ENCODE assay signal across 9 cellular contexts in genomic region chr19:44753619-44753931, GRCh38. TPM values are rescaled to one million over a fixed set of nuclear protein-coding genes. Genes with fewer than 3 reads are reported as not detected.
DNase-seq lines count a peak whose midpoint lies in the region; ATAC-seq and TF ChIP-seq lines count a peak whose summit lies in the region.
"Had no signal": no experiment of that assay in that cellular context is flagged by ENCODE, and none has a peak within 500 bp of the region (broad histone marks: within the 10 kb centered on the region; RNA-seq: fewer than 3 reads in every experiment).

No MANE protein-coding gene starts in this region.

- peaks cover 50% of the 10 kb centered on the region for H3K36me3 Mint-ChIP-seq in activated CD8-positive, alpha-beta T cell treated with anti-CD3 and anti-CD28 coated beads for 36 hours (ENCODE audit: low read depth)
- no peaks in the 10 kb centered on the region for H3K36me3 Mint-ChIP-seq in glutamatergic neuron (ENCODE audit: unreplicated experiment)

- POLR2A ChIA-PET in activated CD8-positive, alpha-beta T cell treated with anti-CD3 and anti-CD28 coated beads for 36 hours (lab: Charles Lee), result interaction anchor here (0.7 to 1.7 kb wide), 6 partner anchors 12 to 63 kb away, joined by 3 to 9 read pairs (median 4); no protein-coding TSS in a partner anchor

- H3K4me2 ChIP-seq in smooth muscle cell, result peak overlapping the region; percentile 98

- peaks cover 33% of the 10 kb centered on the region for H3K79me2 ChIP-seq in smooth muscle cell (ENCODE audit: low read depth)

- H3K4me3 ChIP-seq in HFF-Myc (replicated peaks; ENCODE audit: low read depth, low read length) (peak overlapping the region; percentile 33), smooth muscle cell (peak overlapping the region; percentile 48)

- H3K4me1 ChIP-seq in smooth muscle cell (ENCODE audit: low read depth), result peaks cover 25% of the 10 kb centered on the region

- no peaks in the 10 kb centered on the region for H3K36me3 ChIP-seq in smooth muscle cell (ENCODE audit: low read depth)

- H2AFZ ChIP-seq in smooth muscle cell (ENCODE audit: low read depth), result no peak overlapping the region

- H3K4me3 Mint-ChIP-seq in activated CD8-positive, alpha-beta T cell treated with anti-CD3 and anti-CD28 coated beads for 36 hours, result peak overlapping the region; percentile 91
- H3K4me3 Mint-ChIP-seq in glutamatergic neuron (ENCODE audit: unreplicated experiment), result peak overlapping the region; percentile 62

- no peaks in the 10 kb centered on the region for H3K27me3 Mint-ChIP-seq in activated CD8-positive, alpha-beta T cell treated with anti-CD3 and anti-CD28 coated beads for 36 hours
- H3K27me3 Mint-ChIP-seq in glutamatergic neuron (ENCODE audit: unreplicated experiment), result peaks cover 14% of the 10 kb centered on the region

- peaks cover 57% of the 10 kb centered on the region for H4K20me1 ChIP-seq in smooth muscle cell (ENCODE audit: low read depth)

- CTCF ChIA-PET in activated CD8-positive, alpha-beta T cell treated with anti-CD3 and anti-CD28 coated beads for 36 hours (lab: Charles Lee), result interaction anchor here (0.7 to 3.8 kb wide), 7 partner anchors 11 to 92 kb away, joined by 3 to 26 read pairs (median 6); partner anchors contain the start of gene NECTIN2

- no peaks in the 10 kb centered on the region for H3K27me3 ChIP-seq in smooth muscle cell (ENCODE audit: low read depth)

- no peak for DNase-seq in HFF-Myc (ENCODE audit: extremely low read depth, low read depth)
- DNase-seq in activated CD8-positive, alpha-beta T cell treated with anti-CD3 and anti-CD28 coated beads for 36 hours, result no peak
- no peak for DNase-seq in glutamatergic neuron
- no peak for DNase-seq in smooth muscle cell (lab: John Stamatoyannopoulos, UW; ENCODE audit: unreplicated experiment)
- DNase-seq in sciatic nerve (ENCODE audit: low spot score), result no peak
- DNase-seq in RPMI8226, result no peak

- no peaks in the 10 kb centered on the region for H3K9me3 Mint-ChIP-seq in activated CD8-positive, alpha-beta T cell treated with anti-CD3 and anti-CD28 coated beads for 36 hours
- peaks cover 3% of the 10 kb centered on the region for H3K9me3 Mint-ChIP-seq in glutamatergic neuron (ENCODE audit: unreplicated experiment)

- peak overlapping the region; percentile 88 for H3K27ac ChIP-seq in smooth muscle cell (ENCODE audit: low read depth)

- no peaks in the 10 kb centered on the region for H3K9me3 ChIP-seq in smooth muscle cell (replicated peaks; ENCODE audit: low read depth)

- H3K9ac ChIP-seq in smooth muscle cell (ENCODE audit: low read depth), result peak overlapping the region; percentile 66

- H3K4me1 Mint-ChIP-seq in activated CD8-positive, alpha-beta T cell treated with anti-CD3 and anti-CD28 coated beads for 36 hours (ENCODE audit: low read depth), result peaks cover 54% of the 10 kb centered on the region
- peaks cover 9% of the 10 kb centered on the region for H3K4me1 Mint-ChIP-seq in glutamatergic neuron (ENCODE audit: low read depth, unreplicated experiment)

- H3K27ac Mint-ChIP-seq in activated CD8-positive, alpha-beta T cell treated with anti-CD3 and anti-CD28 coated beads for 36 hours, result peak overlapping the region; percentile 98
- no peak overlapping the region for H3K27ac Mint-ChIP-seq in glutamatergic neuron (ENCODE audit: unreplicated experiment)

- intact Hi-C loops in activated CD8-positive, alpha-beta T cell treated with anti-CD3 and anti-CD28 coated beads for 36 hours (cut with micrococcal nuclease), result no loop called here
- intact Hi-C loops in sciatic nerve (cut with DNase I), result no loop called here

- peaks cover 38% of the 10 kb centered on the region for H3F3A ChIP-seq in smooth muscle cell (ENCODE audit: low read depth)

- 0% methylated on average over 11 of the region's 12 CpGs for WGBS in smooth muscle cell (ENCODE audit: low lambda C conversion rate)

- no peak for TF ChIP-seq CTCF in HFF-Myc (IDR thresholded peaks at IDR 0.05; ENCODE audit: low read depth, low read length, missing control alignments)
- no peak for TF ChIP-seq CTCF in activated CD8-positive, alpha-beta T cell treated with anti-CD3 and anti-CD28 coated beads for 36 hours (IDR thresholded peaks at IDR 0.05)
- TF ChIP-seq CTCF in glutamatergic neuron (IDR thresholded peaks at IDR 0.05; ENCODE audit: partially characterized antibody, unreplicated experiment), result no peak
- no peak for TF ChIP-seq CTCF in smooth muscle cell (IDR thresholded peaks at IDR 0.05; ENCODE audit: borderline replicate concordance, insufficient read depth, poor library complexity, severe bottlenecking)

- ATAC-seq in activated CD8-positive, alpha-beta T cell treated with anti-CD3 and anti-CD28 coated beads for 36 hours, result no peak
- ATAC-seq in sciatic nerve, result no peak
- ATAC-seq in GM18907 (IDR thresholded peaks at IDR 0.05; ENCODE audit: unreplicated experiment), result no peak
- ATAC-seq in HG02973 (IDR thresholded peaks at IDR 0.05; ENCODE audit: unreplicated experiment), result no peak

RNA-seq across cellular contexts. Expression of gene BCL3, which starts 5.1 kb away (rescaled TPM):
- total RNA-seq in activated CD8-positive, alpha-beta T cell treated with anti-CD3 and anti-CD28 coated beads for 36 hours, result 10 to 100 TPM; 22.8 to 27.7 TPM
- 2.4 TPM for total RNA-seq in glutamatergic neuron (ENCODE audit: unreplicated experiment)
- 8.1 and 12.2 TPM in 2 replicates for total RNA-seq in smooth muscle cell
- 52.8 and 54.0 TPM in 2 replicates for polyA plus RNA-seq in smooth muscle cell
- 117 TPM for total RNA-seq in sciatic nerve

RNA-seq across cellular contexts. Expression of gene CBLC, which starts 24.1 kb away (rescaled TPM):
- not detected for total RNA-seq in activated CD8-positive, alpha-beta T cell treated with anti-CD3 and anti-CD28 coated beads for 36 hours
- total RNA-seq in glutamatergic neuron (ENCODE audit: unreplicated experiment) (not detected), smooth muscle cell (0.40 and 0.90 TPM in 2 replicates), sciatic nerve (not detected)
- 0.87 and 2.3 TPM in 2 replicates for polyA plus RNA-seq in smooth muscle cell
- total RNA-seq: activated CD8-positive, alpha-beta memory T cell treated with anti-CD3 and anti-CD28 coated beads for 36 hours had no signal

RNA-seq across cellular contexts. Expression of gene CEACAM16, which starts 54.6 kb away (rescaled TPM):
- not detected for total RNA-seq in activated CD8-positive, alpha-beta T cell treated with anti-CD3 and anti-CD28 coated beads for 36 hours
- not detected for total RNA-seq in glutamatergic neuron (ENCODE audit: unreplicated experiment)
- not detected in 2 replicates for total RNA-seq in smooth muscle cell
- not detected in 2 replicates for polyA plus RNA-seq in smooth muscle cell
- not detected for total RNA-seq in sciatic nerve
- total RNA-seq: activated CD8-positive, alpha-beta memory T cell treated with anti-CD3 and anti-CD28 coated beads for 36 hours had no signal

RNA-seq across cellular contexts. Expression of gene BCAM, which starts 55.3 kb away (rescaled TPM):
- not detected for total RNA-seq in activated CD8-positive, alpha-beta T cell treated with anti-CD3 and anti-CD28 coated beads for 36 hours
- total RNA-seq in glutamatergic neuron (ENCODE audit: unreplicated experiment), result 47.1 TPM
- 1.7 and 5.0 TPM in 2 replicates for total RNA-seq in smooth muscle cell
- polyA plus RNA-seq in smooth muscle cell, result 1.5 and 6.4 TPM in 2 replicates
- 164 TPM for total RNA-seq in sciatic nerve
- total RNA-seq: activated CD8-positive, alpha-beta memory T cell treated with anti-CD3 and anti-CD28 coated beads for 36 hours had no signal
